Comparison of ENCODE assay signal across 18 cellular contexts in genomic region chr12:78278706-78279105, GRCh38.
"Had no signal": no experiment of that assay in that cellular context is flagged by ENCODE, and none has a peak within 500 bp of the region (broad histone marks: within the 10 kb centered on the region; RNA-seq: fewer than 3 reads in every experiment).

No MANE protein-coding gene starts in this region.

- FAIRE-seq: colon, endothelial cell of umbilical vein, frontal cortex, islet of Langerhans, keratinocyte had no signal

- H3K4me1 ChIP-seq: esophagus muscularis mucosa, foreskin keratinocyte, gastroesophageal sphincter, heart left ventricle, left ventricle myocardium inferior, lower lobe of right lung had no signal

- H3K27me3 ChIP-seq: dorsolateral prefrontal cortex, esophagus muscularis mucosa, foreskin keratinocyte, gastroesophageal sphincter, heart left ventricle had no signal

- DNase-seq: dermis blood vessel endothelial cell; dorsolateral prefrontal cortex; effector CD4-positive, alpha-beta T cell; effector memory CD4-positive, alpha-beta T cell; foreskin keratinocyte; heart left ventricle; hippocampal formation; left ventricle myocardium inferior; lower lobe of right lung; mesenchymal stem cell had no signal

- H3K9me3 ChIP-seq: esophagus muscularis mucosa, lower lobe of right lung had no signal

- H3K27ac ChIP-seq: coronary artery, dorsolateral prefrontal cortex, esophagus muscularis mucosa, foreskin keratinocyte, gastroesophageal sphincter, heart left ventricle, left ventricle myocardium inferior, lower lobe of right lung had no signal

- H3K36me3 ChIP-seq: esophagus muscularis mucosa, gastroesophageal sphincter, heart left ventricle, left ventricle myocardium inferior, lower lobe of right lung had no signal

- ATAC-seq: foreskin keratinocyte, gastroesophageal sphincter, heart left ventricle had no signal

- H3K4me3 ChIP-seq: coronary artery, dorsolateral prefrontal cortex, esophagus muscularis mucosa, gastroesophageal sphincter, heart left ventricle, left ventricle myocardium inferior, lower lobe of right lung had no signal
